Comparison of ENCODE assay signal across 12 cellular contexts in the genomic region with DNA sequence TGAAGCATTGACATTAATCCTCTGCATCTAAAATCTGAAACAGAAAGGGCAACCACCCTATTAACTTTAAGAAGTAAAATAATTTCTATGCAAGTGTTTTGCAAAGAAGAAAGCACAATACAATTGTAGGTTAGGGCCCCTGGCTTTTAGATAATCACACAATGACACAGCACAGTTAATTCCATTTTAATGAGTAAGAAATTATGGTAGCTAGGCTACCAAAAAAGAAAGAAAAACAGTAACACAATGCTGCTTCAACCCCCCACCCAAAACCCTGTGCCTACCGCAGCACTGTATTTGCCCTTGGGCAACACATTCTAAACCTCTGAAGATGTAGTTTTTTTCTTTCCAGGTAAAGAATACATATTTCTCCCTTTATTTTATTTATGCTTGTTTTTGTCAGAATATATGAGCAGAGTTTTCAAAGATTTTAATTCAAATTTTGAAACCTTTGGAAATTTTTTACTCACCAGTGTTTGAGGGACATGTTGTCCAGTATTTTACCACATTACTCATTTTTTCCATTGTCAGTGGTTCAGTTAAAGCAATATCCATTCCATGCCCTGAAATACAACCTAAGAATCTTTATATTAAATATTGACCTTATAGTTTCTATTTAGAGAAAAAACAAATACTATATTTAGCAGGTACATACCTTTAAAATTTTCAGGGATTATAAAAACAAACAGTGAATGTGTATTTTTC. TPM values are rescaled to one million over a fixed set of nuclear protein-coding genes. Genes with fewer than 3 reads are reported as not detected.
A peak's percentile ranks its signal among the peaks of the same experiment; 100 is the strongest.
DNase-seq lines count a peak whose midpoint lies in the region; ATAC-seq and TF ChIP-seq lines count a peak whose summit lies in the region.
"Had no signal": no experiment of that assay in that cellular context is flagged by ENCODE, and none has a peak within 500 bp of the region (broad histone marks: within the 10 kb centered on the region; RNA-seq: fewer than 3 reads in every experiment).

No MANE protein-coding gene starts in this region.

- peak overlapping the region; percentile 57 for H3K4me2 ChIP-seq in PC-9
- H3K4me2 ChIP-seq: KMS-11 had no signal

- in situ Hi-C loops in HAP-1 (cut with MboI; ENCODE audit: low sequenced_read_pairs), result no loop called here

- peak; percentile 87 to 100 for DNase-seq in HAP-1 (ENCODE audit: low spot score in 2 of 2)
- peak; percentile 57 to 80 for DNase-seq in PC-9
- peak; percentile 49 for DNase-seq in epithelial cell of proximal tubule (ENCODE audit: low read depth)
- DNase-seq in retinal pigment epithelial cell (ENCODE audit: low read depth), result peak; percentile 55
- DNase-seq in stimulated activated CD4-positive, alpha-beta T cell treated with anti-CD3 and anti-CD28 coated beads, Interleukin-4, amount 100 ng/mL, for 1 hour, result no peak
- no peak for DNase-seq in NCI-H2227 (lab: John Stamatoyannopoulos, UW; ENCODE audit: unreplicated experiment)
- no peak for DNase-seq in left lobe of liver (ENCODE audit: low spot score)
- DNase-seq: Caco-2, kidney, NCI-H524 treated with DMSO at 0.1 percent for 48 hours, right lobe of liver had no signal

- H3F3A ChIP-seq in PC-9 (ENCODE audit: insufficient read depth, low read depth), result 0 out of 2 replicates have a peak, but pooled peaks cover 4% of the 10 kb centered on the region

- CTCF ChIA-PET in PC-9 (lab: Charles Lee), result no interaction called here

- peaks cover 24% of the 10 kb centered on the region for H3K4me1 ChIP-seq in HAP-1
- H3K4me1 ChIP-seq in PC-9 (replicated peaks; ENCODE audit: insufficient read depth), result peaks cover 23% of the 10 kb centered on the region
- H3K4me1 ChIP-seq: Caco-2, right lobe of liver had no signal

- H3K27ac ChIP-seq in PC-9, result peak overlapping the region; percentile 69
- H3K27ac ChIP-seq: KMS-11, right lobe of liver had no signal

- no peaks in the 10 kb centered on the region for H3K79me2 ChIP-seq in PC-9 (ENCODE audit: low read depth)

- H3K9me2 ChIP-seq in PC-9 (ENCODE audit: insufficient read depth), result no peaks in the 10 kb centered on the region

- no peak for TF ChIP-seq CTCF in PC-9 (conservative IDR thresholded peaks at IDR 0.05)
- TF ChIP-seq CTCF in epithelial cell of proximal tubule (conservative IDR thresholded peaks at IDR 0.05; ENCODE audit: low read depth, low read length), result no peak
- no peak for TF ChIP-seq CTCF in retinal pigment epithelial cell (conservative IDR thresholded peaks at IDR 0.05; ENCODE audit: low read depth, low read length)

- H3K4me3 ChIP-seq in HAP-1, result no peak overlapping the region
- no peak overlapping the region for H3K4me3 ChIP-seq in PC-9
- no peak overlapping the region for H3K4me3 ChIP-seq in epithelial cell of proximal tubule (ENCODE audit: low read depth, low read length)
- H3K4me3 ChIP-seq in retinal pigment epithelial cell (ENCODE audit: low read length), result no peak overlapping the region
- H3K4me3 ChIP-seq: right lobe of liver had no signal

- H3K27me3 ChIP-seq in HAP-1 (ENCODE audit: low read depth) (no peaks in the 10 kb centered on the region), PC-9 (ENCODE audit: insufficient read depth, low read depth) (no peaks in the 10 kb centered on the region)
- H3K27me3 ChIP-seq: right lobe of liver had no signal

- no TSS peak for BruUV-seq in PC-9 (replicated peaks; lab: Mats Ljungman, UMichigan)

- H3K36me3 ChIP-seq in HAP-1 (replicated peaks) (no peaks in the 10 kb centered on the region), PC-9 (ENCODE audit: low read depth) (no peaks in the 10 kb centered on the region)
- H3K36me3 ChIP-seq: right lobe of liver had no signal

- POLR2A ChIA-PET in PC-9 (lab: Charles Lee; ENCODE audit: unreplicated experiment), result interaction anchor here (0.6 to 0.7 kb wide), 2 partner anchors 11 to 30 kb away, joined by 7 to 11 read pairs; no protein-coding TSS in a partner anchor

- no peaks in the 10 kb centered on the region for H4K20me1 ChIP-seq in PC-9 (ENCODE audit: insufficient read depth)

- no peak overlapping the region for H2AFZ ChIP-seq in PC-9

- H3K9me3 ChIP-seq in HAP-1, result no peaks in the 10 kb centered on the region
- 0 out of 2 replicates have a peak, but pooled peaks cover 3% of the 10 kb centered on the region for H3K9me3 ChIP-seq in PC-9 (ENCODE audit: insufficient read depth, low read depth)
- H3K9me3 ChIP-seq: right lobe of liver had no signal

- intact Hi-C loops in PC-9 (cut with micrococcal nuclease; ENCODE audit: unreplicated experiment), result loop anchor here (2.0 kb wide), 1 partner anchor 31 kb away; no protein-coding TSS in a partner anchor

- ATAC-seq in left lobe of liver, result no peak
- ATAC-seq: right lobe of liver had no signal

RNA-seq across cellular contexts. Expression of a gene that starts 21.1 kb away (rescaled TPM):
- total RNA-seq in PC-9 (2021) (1.4 and 2.3 TPM in 2 replicates), epithelial cell of proximal tubule (not detected in 2 replicates), left lobe of liver (not detected)
- total RNA-seq: Caco-2, right lobe of liver had no signal

Comparison
In these comparisons a context has a peak if more than half of its experiments do, and no peak if none do; other contexts are left out.
1. DNase-seq: peak in HAP-1 (2 of 2), PC-9 (2 of 2), epithelial cell of proximal tubule (single experiment) and retinal pigment epithelial cell (single experiment); none in stimulated activated CD4-positive, alpha-beta T cell treated with anti-CD3 and anti-CD28 coated beads, Interleukin-4, amount 100 ng/mL, for 1 hour (single experiment), NCI-H2227 (single experiment) and left lobe of liver (single experiment).